ENCODE assay signal across 12 cellular contexts in the genomic region with DNA sequence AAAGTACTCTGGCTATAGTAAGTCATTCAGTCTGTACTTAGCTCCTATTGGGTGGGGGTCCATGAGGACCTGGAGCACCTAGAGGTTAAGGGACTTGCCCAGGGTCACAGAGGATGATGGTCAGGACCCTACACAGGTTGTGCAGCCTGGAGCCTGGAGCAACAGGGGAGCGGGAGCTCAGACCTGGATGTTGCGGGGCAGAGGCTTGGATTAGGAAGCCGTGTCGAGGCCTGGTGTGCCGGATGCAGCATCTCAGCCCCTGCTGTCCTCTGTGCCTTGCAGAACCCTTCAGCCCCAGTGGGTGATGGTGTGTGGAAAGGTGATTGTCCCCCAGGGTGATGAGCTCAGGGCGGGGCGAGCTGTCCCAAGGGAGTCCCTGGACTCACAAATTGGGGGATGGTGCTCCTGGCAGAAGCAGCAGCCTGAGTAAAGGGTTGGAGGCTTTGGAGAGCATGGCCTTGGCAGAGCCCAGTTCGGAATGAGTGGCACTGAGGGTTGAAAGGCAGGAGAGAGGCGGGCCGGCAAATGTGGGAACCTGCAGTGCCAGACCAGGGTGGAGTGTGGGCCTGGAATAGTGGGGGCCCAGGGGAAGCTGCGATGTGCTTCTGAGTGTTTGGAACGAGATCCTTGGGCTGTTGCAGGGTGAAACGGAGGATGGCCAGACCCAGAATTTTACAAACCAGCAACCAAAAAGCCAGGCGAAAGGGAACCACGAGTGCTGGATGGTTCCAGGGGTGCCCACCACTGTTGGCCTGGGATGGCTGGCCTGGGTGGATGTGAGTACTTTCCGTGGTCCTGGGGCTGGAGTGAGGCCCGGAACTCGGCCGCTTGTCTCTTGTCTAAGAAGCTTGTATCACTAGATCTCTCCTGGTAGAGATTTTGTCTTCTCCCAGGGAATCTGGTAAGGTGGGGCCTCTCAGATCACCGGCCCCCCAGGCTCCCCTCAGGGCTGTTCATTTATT. TPM values are rescaled to one million over a fixed set of nuclear protein-coding genes. Genes with fewer than 3 reads are reported as not detected.
DNase-seq lines count a peak whose midpoint lies in the region; ATAC-seq and TF ChIP-seq lines count a peak whose summit lies in the region.
"Had no signal": no experiment of that assay in that cellular context is flagged by ENCODE, and none has a peak within 500 bp of the region (broad histone marks: within the 10 kb centered on the region; RNA-seq: fewer than 3 reads in every experiment).

No MANE protein-coding gene starts in this region.

- intact Hi-C loops in left cardiac atrium (cut with DNase I) = no loop called here

- DNase-seq in cardiac muscle cell (ENCODE audit: low read depth in 1 of 2, low spot score in 1 of 2) = no peak
- DNase-seq in left cardiac atrium = no peak
- no peak for DNase-seq in central memory CD8-positive, alpha-beta T cell (ENCODE audit: low spot score in 2 of 2)
- DNase-seq in naive B cell = no peak
- no peak for DNase-seq in hippocampal formation (lab: John Stamatoyannopoulos, UW)
- DNase-seq in Peyer's patch = no peak
- DNase-seq: body of pancreas, NCI-H187, RPMI8226 had no signal

- TF ChIP-seq CTCF in cardiac muscle cell (IDR thresholded peaks at IDR 0.05; ENCODE audit: low read depth, low read length) = no peak
- TF ChIP-seq CTCF in Peyer's patch (IDR thresholded peaks at IDR 0.05) = no peak

- H3K27me3 ChIP-seq in cardiac muscle cell (no peaks in the 10 kb centered on the region), Peyer's patch (no peaks in the 10 kb centered on the region)
- H3K27me3 ChIP-seq: body of pancreas, upper lobe of left lung had no signal

- ATAC-seq in left cardiac atrium (no peak), naive B cell (ENCODE audit: low read depth in 2 of 2) (no peak), GM21526 (IDR thresholded peaks at IDR 0.05; ENCODE audit: low FRiP score, unreplicated experiment) (no peak), HG03439 (IDR thresholded peaks at IDR 0.05; ENCODE audit: unreplicated experiment) (no peak)
- no peak for ATAC-seq in central memory CD8-positive, alpha-beta T cell (replicated peaks; ENCODE audit: extremely low read depth, poor library complexity, severe bottlenecking)
- ATAC-seq: body of pancreas had no signal

- H3K27me3 Mint-ChIP-seq in central memory CD8-positive, alpha-beta T cell = no peaks in the 10 kb centered on the region
- H3K27me3 Mint-ChIP-seq in naive B cell = no peaks in the 10 kb centered on the region

- peaks cover 4% of the 10 kb centered on the region for H3K36me3 ChIP-seq in cardiac muscle cell
- peaks cover 0 to 7% (median 0%) of the 10 kb centered on the region in 3 donors for H3K36me3 ChIP-seq in Peyer's patch

- H3K4me1 ChIP-seq in cardiac muscle cell (ENCODE audit: low read depth) (peaks cover 42% of the 10 kb centered on the region), Peyer's patch (peaks cover 0 to 61% (median 12%) of the 10 kb centered on the region in 4 donors)

- H3K9me3 ChIP-seq in cardiac muscle cell (ENCODE audit: low read depth) (no peaks in the 10 kb centered on the region), Peyer's patch (no peaks in the 10 kb centered on the region)
- H3K9me3 ChIP-seq: body of pancreas, upper lobe of left lung had no signal

- peak overlapping the region; percentile 47 for H3K27ac ChIP-seq in cardiac muscle cell
- peak overlapping the region in 1 of 4 donors; percentile 36 for H3K27ac ChIP-seq in Peyer's patch
- H3K27ac ChIP-seq: body of pancreas, upper lobe of left lung had no signal

- peaks cover 1% of the 10 kb centered on the region for H3K36me3 Mint-ChIP-seq in central memory CD8-positive, alpha-beta T cell (ENCODE audit: insufficient read depth)
- H3K36me3 Mint-ChIP-seq in naive B cell = peaks cover 0 to 7% of the 10 kb centered on the region in 2 donors

- H3K4me3 Mint-ChIP-seq in central memory CD8-positive, alpha-beta T cell = no peak overlapping the region
- H3K4me3 Mint-ChIP-seq in naive B cell = peak overlapping the region in 5 of 8 donors; percentile 44 to 94 (median 85)

- H3K4me3 ChIP-seq in cardiac muscle cell = no peak overlapping the region
- no peak overlapping the region for H3K4me3 ChIP-seq in Peyer's patch
- H3K4me3 ChIP-seq: body of pancreas, upper lobe of left lung had no signal

- no peak for TF ChIP-seq POLR2A in Peyer's patch (IDR thresholded peaks at IDR 0.05)

- H3K9me3 Mint-ChIP-seq in central memory CD8-positive, alpha-beta T cell = no peaks in the 10 kb centered on the region
- no peaks in the 10 kb centered on the region for H3K9me3 Mint-ChIP-seq in naive B cell

- H3K27ac Mint-ChIP-seq in central memory CD8-positive, alpha-beta T cell (ENCODE audit: low read depth) = peak overlapping the region; percentile 64
- H3K27ac Mint-ChIP-seq in naive B cell = peak overlapping the region; percentile 91 to 97 (median 94)

- peaks cover 28% of the 10 kb centered on the region for H3K4me1 Mint-ChIP-seq in central memory CD8-positive, alpha-beta T cell
- H3K4me1 Mint-ChIP-seq in naive B cell = peaks cover 34 to 65% (median 55%) of the 10 kb centered on the region in 3 donors

RNA-seq across cellular contexts. Expression of a gene that starts 2.9 kb away (rescaled TPM):
- total RNA-seq in cardiac muscle cell (25.5 and 39.4 TPM in 2 replicates), left cardiac atrium (1 to 10 TPM; 7.3 to 9.7 TPM), Peyer's patch (10 to 100 TPM; 22.4 to 42.5 (median 33.0) TPM)
- polyA plus RNA-seq in cardiac muscle cell (42.2 and 50.1 TPM in 2 replicates), naive B cell (ENCODE audit: low read depth in 6 of 6) (10 to 100 TPM in 1 of 6 donors, 1 to 10 TPM in 5; 4.8 to 12.5 (median 6.9) TPM)

RNA-seq across cellular contexts. Expression of a gene that starts 38.6 kb away (rescaled TPM):
- total RNA-seq in cardiac muscle cell (11.2 and 13.8 TPM in 2 replicates), left cardiac atrium (10 to 100 TPM; 12.4 to 13.3 TPM), Peyer's patch (10 to 100 TPM in 1 of 4 donors, 1 to 10 TPM in 3; 4.2 to 21.9 (median 5.2) TPM)
- polyA plus RNA-seq in cardiac muscle cell (9.3 and 9.7 TPM in 2 replicates), naive B cell (ENCODE audit: low read depth in 6 of 6) (not detected)
